ENCODE assay signal across 27 cellular contexts in genomic region chr18:37640504-37640903, GRCh38.
"Had no signal": no experiment of that assay in that cellular context is flagged by ENCODE, and none has a peak within 500 bp of the region (broad histone marks: within the 10 kb centered on the region; RNA-seq: fewer than 3 reads in every experiment).

No MANE protein-coding gene starts in this region.

- H3K4me1 Mint-ChIP-seq: memory B cell; naive thymus-derived CD4-positive, alpha-beta T cell; nephron progenitor cell; stimulated activated memory B cell treated with anti-CD40 and anti-IgM and Interleukin-4, amounts not matched to agents 10 μg/mL and 1 μg/mL and 100 μg/mL, for 72 hours had no signal

- H3K4me3 ChIP-seq: dorsolateral prefrontal cortex, esophagus squamous epithelium, gastroesophageal sphincter, left ventricle myocardium inferior, lower lobe of right lung, psoas muscle, right lobe of liver, spleen, tibial artery, upper lobe of right lung, vagina had no signal

- H3K4me1 ChIP-seq: esophagus squamous epithelium, gastroesophageal sphincter, left ventricle myocardium inferior, lower lobe of right lung, psoas muscle, right lobe of liver, spleen, tibial artery, upper lobe of right lung, vagina had no signal

- H3K36me3 ChIP-seq: esophagus squamous epithelium, gastroesophageal sphincter, left ventricle myocardium inferior, lower lobe of right lung, neutrophil, right lobe of liver, spleen, tibial artery, upper lobe of right lung, vagina had no signal

- ATAC-seq: gastroesophageal sphincter; lower lobe of right lung; naive thymus-derived CD4-positive, alpha-beta T cell; psoas muscle; right lobe of liver; stimulated activated memory B cell treated with anti-CD40 and anti-IgM and Interleukin-4, amounts not matched to agents 10 μg/mL and 1 μg/mL and 100 μg/mL, for 72 hours; upper lobe of right lung had no signal

- H3K27me3 Mint-ChIP-seq: stimulated activated memory B cell treated with anti-CD40 and anti-IgM and Interleukin-4, amounts not matched to agents 10 μg/mL and 1 μg/mL and 100 μg/mL, for 72 hours; stimulated activated naive CD8-positive, alpha-beta T cell treated with anti-CD3 and anti-CD28 coated beads, Interleukin-15, Interleukin-2, amounts not matched to agents 100 ng/mL and 50 ng/mL, for 24 hours had no signal

- H3K9me3 ChIP-seq: neutrophil, vagina had no signal

- H3K27ac ChIP-seq: dorsolateral prefrontal cortex, epithelial cell of prostate, esophagus squamous epithelium, gastroesophageal sphincter, left ventricle myocardium inferior, lower lobe of right lung, neutrophil, psoas muscle, right lobe of liver, spleen, tibial artery, upper lobe of right lung, vagina had no signal

- DNase-seq: cortex of kidney; dorsolateral prefrontal cortex; effector memory CD4-positive, alpha-beta T cell; esophagus squamous epithelium; foreskin fibroblast; glutamatergic neuron; islet precursor cell; left ventricle myocardium inferior; lower lobe of right lung; naive thymus-derived CD4-positive, alpha-beta T cell; nephron progenitor cell; psoas muscle; retina; right lobe of liver; spleen; stimulated activated CD4-positive, alpha-beta T cell treated with anti-CD3 and anti-CD28 coated beads, Interleukin-15, amount 100 ng/mL, for 24 hours; stimulated activated CD4-positive, alpha-beta T cell treated with anti-CD3 and anti-CD28 coated beads, Interleukin-1b, Interleukin-23, amount 100 ng/mL, for 48 hours; stimulated activated CD4-positive, alpha-beta T cell treated with anti-CD3 and anti-CD28 coated beads, Interleukin-4, amount 100 ng/mL, for 24 hours; tibial artery; upper lobe of right lung had no signal

- H3K4me3 Mint-ChIP-seq: memory B cell; naive thymus-derived CD4-positive, alpha-beta T cell; nephron progenitor cell; stimulated activated memory B cell treated with anti-CD40 and anti-IgM and Interleukin-4, amounts not matched to agents 10 μg/mL and 1 μg/mL and 100 μg/mL, for 72 hours; stimulated activated naive CD8-positive, alpha-beta T cell treated with anti-CD3 and anti-CD28 coated beads, Interleukin-15, Interleukin-2, amounts not matched to agents 100 ng/mL and 50 ng/mL, for 24 hours had no signal

- H3K27ac Mint-ChIP-seq: memory B cell; naive thymus-derived CD4-positive, alpha-beta T cell; nephron progenitor cell; stimulated activated memory B cell treated with anti-CD40 and anti-IgM and Interleukin-4, amounts not matched to agents 10 μg/mL and 1 μg/mL and 100 μg/mL, for 72 hours; stimulated activated naive CD8-positive, alpha-beta T cell treated with anti-CD3 and anti-CD28 coated beads, Interleukin-15, Interleukin-2, amounts not matched to agents 100 ng/mL and 50 ng/mL, for 24 hours had no signal

- H3K27me3 ChIP-seq: dorsolateral prefrontal cortex, esophagus squamous epithelium, gastroesophageal sphincter, neutrophil, right lobe of liver, spleen, tibial artery, upper lobe of right lung, vagina had no signal
